Comparison of ENCODE assay signal across 17 cellular contexts in the genomic region with DNA sequence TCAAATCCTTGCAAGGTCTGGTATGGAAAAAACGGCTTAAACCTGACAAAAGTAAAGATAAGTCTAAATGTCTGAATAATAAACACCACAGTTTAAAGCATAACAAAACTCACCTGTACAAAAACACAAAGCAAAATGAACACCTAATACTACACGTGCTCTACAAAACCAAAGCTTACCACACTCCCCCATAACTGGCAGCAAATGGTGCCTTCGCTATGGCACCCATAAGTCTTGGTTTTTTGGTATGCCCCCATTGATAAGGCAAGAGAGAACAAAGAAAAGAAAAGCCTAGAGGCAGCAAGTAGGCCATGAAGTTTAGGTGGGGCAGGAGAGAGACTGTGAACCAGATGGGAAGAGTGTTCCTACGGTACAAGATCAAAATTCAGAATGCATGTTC. TPM values are rescaled to one million over a fixed set of nuclear protein-coding genes. Genes with fewer than 3 reads are reported as not detected.
DNase-seq lines count a peak whose midpoint lies in the region; ATAC-seq and TF ChIP-seq lines count a peak whose summit lies in the region.
"Had no signal": no experiment of that assay in that cellular context is flagged by ENCODE, and none has a peak within 500 bp of the region (broad histone marks: within the 10 kb centered on the region; RNA-seq: fewer than 3 reads in every experiment).

No MANE protein-coding gene starts in this region.

- H4K8ac ChIP-seq in H9 (replicated peaks; ENCODE audit: insufficient read length, low read depth, low read length) = no peak overlapping the region

- CTCF ChIA-PET in WTC11 (lab: Charles Lee) = interaction anchor here (2.7 kb wide), 1 partner anchor 22 kb away, joined by 6 read pairs; no protein-coding TSS in a partner anchor

- no peak overlapping the region for H2BK12ac ChIP-seq in H9 (ENCODE audit: insufficient read length, low read depth, low read length)

- H3K9me3 ChIP-seq in H9 (ENCODE audit: control insufficient read depth, low read depth, low read length) = no peaks in the 10 kb centered on the region

- no peaks in the 10 kb centered on the region for H3K9me3 Mint-ChIP-seq in H9
- H3K9me3 Mint-ChIP-seq in WTC11 = no peaks in the 10 kb centered on the region
- H3K9me3 Mint-ChIP-seq in natural killer cell = no peaks in the 10 kb centered on the region
- no peaks in the 10 kb centered on the region for H3K9me3 Mint-ChIP-seq in stimulated activated effector memory CD8-positive, alpha-beta T cell treated with anti-CD3 and anti-CD28 coated beads, Interleukin-12 subunit alpha, Interleukin-12 subunit beta, amount 100 ng/mL, for 72 hours
- no peaks in the 10 kb centered on the region for H3K9me3 Mint-ChIP-seq in T-helper 2 cell treated with Interferon-gamma antibody and Interleukin-4, amounts not matched to agents 5 μg/mL and 100 μg/mL, for 36 hours
- H3K9me3 Mint-ChIP-seq in stimulated activated naive B cell treated with anti-CD40 and anti-IgM and Interleukin-4, amounts not matched to agents 10 μg/mL and 1 μg/mL and 100 μg/mL, for 72 hours = no peaks in the 10 kb centered on the region
- H3K9me3 Mint-ChIP-seq: CD4-positive, alpha-beta T cell; IgD-negative memory B cell had no signal

- H3K4me3 Mint-ChIP-seq in H9 (no peak overlapping the region), WTC11 (no peak overlapping the region), natural killer cell (peak overlapping the region; percentile 50)
- no peak overlapping the region for H3K4me3 Mint-ChIP-seq in stimulated activated effector memory CD8-positive, alpha-beta T cell treated with anti-CD3 and anti-CD28 coated beads, Interleukin-12 subunit alpha, Interleukin-12 subunit beta, amount 100 ng/mL, for 72 hours
- H3K4me3 Mint-ChIP-seq in T-helper 2 cell treated with Interferon-gamma antibody and Interleukin-4, amounts not matched to agents 5 μg/mL and 100 μg/mL, for 36 hours = no peak overlapping the region
- no peak overlapping the region for H3K4me3 Mint-ChIP-seq in stimulated activated naive B cell treated with anti-CD40 and anti-IgM and Interleukin-4, amounts not matched to agents 10 μg/mL and 1 μg/mL and 100 μg/mL, for 72 hours
- H3K4me3 Mint-ChIP-seq: CD4-positive, alpha-beta T cell; IgD-negative memory B cell had no signal

- no peak overlapping the region for H3K4ac ChIP-seq in H9 (ENCODE audit: low read depth, low read length)

- H3K27me3 Mint-ChIP-seq in H9 (ENCODE audit: low read depth) (no peaks in the 10 kb centered on the region), WTC11 (ENCODE audit: low read depth) (no peaks in the 10 kb centered on the region), natural killer cell (ENCODE audit: low read depth in 2 of 2) (no peaks in the 10 kb centered on the region)
- H3K27me3 Mint-ChIP-seq in T-helper 2 cell treated with Interferon-gamma antibody and Interleukin-4, amounts not matched to agents 5 μg/mL and 100 μg/mL, for 36 hours (ENCODE audit: low read depth) = no peaks in the 10 kb centered on the region
- no peaks in the 10 kb centered on the region for H3K27me3 Mint-ChIP-seq in stimulated activated naive B cell treated with anti-CD40 and anti-IgM and Interleukin-4, amounts not matched to agents 10 μg/mL and 1 μg/mL and 100 μg/mL, for 72 hours
- H3K27me3 Mint-ChIP-seq: CD4-positive, alpha-beta T cell; IgD-negative memory B cell had no signal

- no peak overlapping the region for H3K18ac ChIP-seq in H9 (ENCODE audit: insufficient read length, low read depth, low read length)

- H3T11ph ChIP-seq in H9 (ENCODE audit: low read length) = no peak overlapping the region

- WGBS in H9 (ENCODE audit: extremely low coverage, insufficient read length, low lambda C conversion rate) = no CpG with 5 or more reads among the region's 4 CpGs

- intact Hi-C loops in natural killer cell (cut with micrococcal nuclease) = no loop called here

- no peak overlapping the region for H2AK5ac ChIP-seq in H9 (ENCODE audit: insufficient read length, low read length)

- POLR2A ChIA-PET in WTC11 (lab: Charles Lee) = no interaction called here

- ATAC-seq in WTC11 (no peak), natural killer cell (no peak)
- no peak for ATAC-seq in stimulated activated effector memory CD8-positive, alpha-beta T cell treated with anti-CD3 and anti-CD28 coated beads, Interleukin-12 subunit alpha, Interleukin-12 subunit beta, amount 100 ng/mL, for 72 hours
- no peak for ATAC-seq in stimulated activated naive B cell treated with anti-CD40 and anti-IgM and Interleukin-4, amounts not matched to agents 10 μg/mL and 1 μg/mL and 100 μg/mL, for 72 hours (replicated peaks)
- ATAC-seq: HepG2 had no signal

- H3K14ac ChIP-seq in H9 (ENCODE audit: insufficient read depth, low read length) = no peak overlapping the region

- H2AFZ ChIP-seq in H9 (ENCODE audit: low read length) = no peak overlapping the region

- no peak overlapping the region for H4K91ac ChIP-seq in H9 (ENCODE audit: insufficient read length, low read depth, low read length)

- H3K27ac ChIP-seq in H9 (ENCODE audit: insufficient read length, low read depth, low read length) = no peak overlapping the region
- H3K27ac ChIP-seq: C4-2B had no signal

- H4K5ac ChIP-seq in H9 (ENCODE audit: insufficient read length, low read depth, low read length) = no peak overlapping the region

- H3K4me1 ChIP-seq in H9 (ENCODE audit: insufficient read depth, low read length) = peaks cover 21% of the 10 kb centered on the region

- no peak overlapping the region for H3K56ac ChIP-seq in H9 (ENCODE audit: insufficient read length, low read depth, low read length)

- no peak overlapping the region for H2BK5ac ChIP-seq in H9 (ENCODE audit: insufficient read length, low read length)

- no peaks in the 10 kb centered on the region for H4K20me1 ChIP-seq in H9 (ENCODE audit: control insufficient read depth, insufficient read depth, insufficient read length)

- DNase-seq in H9 (no peak), WTC11 (ENCODE audit: low spot score) (no peak), natural killer cell (no peak), DMS153 (lab: John Stamatoyannopoulos, UW) (no peak)
- no peak for DNase-seq in stimulated activated effector memory CD8-positive, alpha-beta T cell treated with anti-CD3 and anti-CD28 coated beads, Interleukin-12 subunit alpha, Interleukin-12 subunit beta, amount 100 ng/mL, for 72 hours (ENCODE audit: low spot score in 2 of 2)
- DNase-seq in stimulated activated CD4-positive, alpha-beta T cell treated with anti-CD3 and anti-CD28 coated beads, Interleukin-4, amount 100 ng/mL, for 24 hours = no peak
- DNase-seq in T-helper 2 cell treated with Interferon-gamma antibody and Interleukin-4, amounts not matched to agents 5 μg/mL and 100 μg/mL, for 36 hours (ENCODE audit: low spot score) = no peak
- no peak for DNase-seq in stimulated activated naive B cell treated with anti-CD40 and anti-IgM and Interleukin-4, amounts not matched to agents 10 μg/mL and 1 μg/mL and 100 μg/mL, for 72 hours
- DNase-seq: AML-193; CD4-positive, alpha-beta T cell; DMS79 treated with DMSO at 0.1 percent for 48 hours; GF-D8; H7; KG1 had no signal

- peaks cover 4% of the 10 kb centered on the region for H3K79me1 ChIP-seq in H9 (ENCODE audit: insufficient read depth, low read depth, low read length, poor library complexity, severe bottlenecking)

- H2BK20ac ChIP-seq in H9 (ENCODE audit: low read depth, low read length, poor library complexity, severe bottlenecking) = no peak overlapping the region

- 0 out of 2 replicates have a peak overlapping the region, but pooled peaks have one; percentile 19 for H2BK15ac ChIP-seq in H9 (ENCODE audit: low read depth, low read length)

- H3K23me2 ChIP-seq in H9 (ENCODE audit: insufficient read length, low read depth, low read length, poor library complexity, severe bottlenecking) = no peaks in the 10 kb centered on the region

- peaks cover 6% of the 10 kb centered on the region; the same call in 1 of the 2 replicates for H3K79me2 ChIP-seq in H9 (ENCODE audit: insufficient read depth, low read length)

- no peak overlapping the region for H3K4me2 ChIP-seq in H9 (ENCODE audit: insufficient read depth, insufficient read length, low read length)

- TF ChIP-seq CTCF in H9 (conservative IDR thresholded peaks at IDR 0.05) (no peak), WTC11 (IDR thresholded peaks at IDR 0.05) (no peak), natural killer cell (IDR thresholded peaks at IDR 0.05) (no peak)

- H3K23ac ChIP-seq in H9 (ENCODE audit: insufficient read length, low read depth, low read length) = no peak overlapping the region

- peak overlapping the region in 2 of 3 experiments; percentile 1 to 43; a peak in 1 of 7 replicates for H3K27ac Mint-ChIP-seq in H9
- H3K27ac Mint-ChIP-seq in WTC11 = peak overlapping the region; percentile 66
- H3K27ac Mint-ChIP-seq in natural killer cell = peak overlapping the region; percentile 41 to 59
- H3K27ac Mint-ChIP-seq in stimulated activated effector memory CD8-positive, alpha-beta T cell treated with anti-CD3 and anti-CD28 coated beads, Interleukin-12 subunit alpha, Interleukin-12 subunit beta, amount 100 ng/mL, for 72 hours = peak overlapping the region; percentile 50
- no peak overlapping the region for H3K27ac Mint-ChIP-seq in T-helper 2 cell treated with Interferon-gamma antibody and Interleukin-4, amounts not matched to agents 5 μg/mL and 100 μg/mL, for 36 hours
- H3K27ac Mint-ChIP-seq in stimulated activated naive B cell treated with anti-CD40 and anti-IgM and Interleukin-4, amounts not matched to agents 10 μg/mL and 1 μg/mL and 100 μg/mL, for 72 hours = no peak overlapping the region
- H3K27ac Mint-ChIP-seq: CD4-positive, alpha-beta T cell had no signal

- H3K27me3 ChIP-seq in H9 (ENCODE audit: insufficient read depth, low read length) = no peaks in the 10 kb centered on the region

- H2BK120ac ChIP-seq in H9 (ENCODE audit: low read depth, low read length, poor library complexity, severe bottlenecking) = no peak overlapping the region

- H3K36me3 Mint-ChIP-seq in H9 (ENCODE audit: insufficient read depth in 1 of 3, low read depth in 3 of 3) (peaks cover 6 to 9% (median 8%) of the 10 kb centered on the region in 3 experiments; a peak in 5 of 7 replicates), WTC11 (peaks cover 11% of the 10 kb centered on the region), natural killer cell (no peaks in the 10 kb centered on the region)
- peaks cover 8% of the 10 kb centered on the region for H3K36me3 Mint-ChIP-seq in stimulated activated effector memory CD8-positive, alpha-beta T cell treated with anti-CD3 and anti-CD28 coated beads, Interleukin-12 subunit alpha, Interleukin-12 subunit beta, amount 100 ng/mL, for 72 hours
- H3K36me3 Mint-ChIP-seq in T-helper 2 cell treated with Interferon-gamma antibody and Interleukin-4, amounts not matched to agents 5 μg/mL and 100 μg/mL, for 36 hours (ENCODE audit: low read depth) = peaks cover 9% of the 10 kb centered on the region
- peaks cover 23 to 27% of the 10 kb centered on the region in 2 donors for H3K36me3 Mint-ChIP-seq in stimulated activated naive B cell treated with anti-CD40 and anti-IgM and Interleukin-4, amounts not matched to agents 10 μg/mL and 1 μg/mL and 100 μg/mL, for 72 hours

- H3K9ac ChIP-seq in H9 (ENCODE audit: extremely low read depth, insufficient read length, low read length) = no peak overlapping the region

- peaks cover 45 to 53% of the 10 kb centered on the region in 2 experiments for H3K4me1 Mint-ChIP-seq in H9
- H3K4me1 Mint-ChIP-seq in WTC11 = peaks cover 64% of the 10 kb centered on the region
- peaks cover 51 to 54% of the 10 kb centered on the region in 2 donors for H3K4me1 Mint-ChIP-seq in natural killer cell
- peaks cover 42% of the 10 kb centered on the region for H3K4me1 Mint-ChIP-seq in stimulated activated effector memory CD8-positive, alpha-beta T cell treated with anti-CD3 and anti-CD28 coated beads, Interleukin-12 subunit alpha, Interleukin-12 subunit beta, amount 100 ng/mL, for 72 hours
- peaks cover 20% of the 10 kb centered on the region for H3K4me1 Mint-ChIP-seq in T-helper 2 cell treated with Interferon-gamma antibody and Interleukin-4, amounts not matched to agents 5 μg/mL and 100 μg/mL, for 36 hours (ENCODE audit: low read depth)
- peaks cover 20 to 40% of the 10 kb centered on the region in 2 donors for H3K4me1 Mint-ChIP-seq in stimulated activated naive B cell treated with anti-CD40 and anti-IgM and Interleukin-4, amounts not matched to agents 10 μg/mL and 1 μg/mL and 100 μg/mL, for 72 hours

RNA-seq across cellular contexts. Expression of gene PDZD8, which starts 34.2 kb away (rescaled TPM):
- total RNA-seq in H9 (2021) = 36.0 and 38.2 TPM in 2 replicates
- total RNA-seq in WTC11 (2021) = 41.8 to 52.7 TPM (median 43.3 TPM) in 3 replicates
- 10 to 100 TPM; 44.5 to 64.3 (median 51.8) TPM for total RNA-seq in natural killer cell

Comparison
In these comparisons a context has a peak if more than half of its experiments do, and no peak if none do; other contexts are left out.
1. H3K27ac Mint-ChIP-seq: peak in H9 (2 of 3), WTC11 (single experiment), natural killer cell (2 of 2) and stimulated activated effector memory CD8-positive, alpha-beta T cell treated with anti-CD3 and anti-CD28 coated beads, Interleukin-12 subunit alpha, Interleukin-12 subunit beta, amount 100 ng/mL, for 72 hours (single experiment); none in T-helper 2 cell treated with Interferon-gamma antibody and Interleukin-4, amounts not matched to agents 5 μg/mL and 100 μg/mL, for 36 hours (single experiment) and stimulated activated naive B cell treated with anti-CD40 and anti-IgM and Interleukin-4, amounts not matched to agents 10 μg/mL and 1 μg/mL and 100 μg/mL, for 72 hours (single experiment).